8 cellular contexts compared by ENCODE assay signal in genomic region chr3:30649572-30650310, GRCh38. TPM values are rescaled to one million over a fixed set of nuclear protein-coding genes. Genes with fewer than 3 reads are reported as not detected.
DNase-seq lines count a peak whose midpoint lies in the region; ATAC-seq and FAIRE-seq lines count a peak whose summit lies in the region.

No MANE protein-coding gene starts in this region.

- no peaks in the 10 kb centered on the region for H3K27me3 ChIP-seq in ACC112 (ENCODE audit: insufficient read depth, low read length)

- peak overlapping the region; percentile 46 for H3K27ac ChIP-seq in ACC112 (ENCODE audit: low read depth, low read length)

- peak; percentile 52 for DNase-seq in amniotic stem cell (lab: John Stamatoyannopoulos, UW)
- DNase-seq in pons (ENCODE audit: low spot score), result peak; percentile 82
- DNase-seq in stimulated activated CD4-positive, alpha-beta T cell treated with anti-CD3 and anti-CD28 coated beads, Interleukin-15, amount 100 ng/mL, for 24 hours, result no peak
- no peak for DNase-seq in frontal cortex (ENCODE audit: low spot score in 2 of 2)

- H2AFZ ChIP-seq in ACC112 (ENCODE audit: low read length, unreplicated experiment), result no peak overlapping the region

- no peak overlapping the region for H3K4me3 ChIP-seq in ACC112 (ENCODE audit: low read depth, low read length)

- peaks cover 36% of the 10 kb centered on the region for H3K4me1 ChIP-seq in ACC112 (ENCODE audit: control insufficient read depth, insufficient read depth, low read length, unreplicated experiment)

- peak; percentile 44 for ATAC-seq in GM19043 (IDR thresholded peaks at IDR 0.05; ENCODE audit: low read depth, unreplicated experiment)
- peak; percentile 65 for ATAC-seq in HG03442 (IDR thresholded peaks at IDR 0.05; ENCODE audit: unreplicated experiment)
- ATAC-seq in esophagus mucosa, result no peak

- peaks cover 80% of the 10 kb centered on the region for H3K79me2 ChIP-seq in ACC112 (ENCODE audit: control insufficient read depth, insufficient read depth, low read length, unreplicated experiment)

- peaks cover 79% of the 10 kb centered on the region for H3K36me3 ChIP-seq in ACC112 (ENCODE audit: insufficient read depth, low read length)

- no peak for FAIRE-seq in frontal cortex (lab: Jason Lieb, UNC)

RNA-seq across cellular contexts. Expression of gene TGFBR2, which starts 43.3 kb away (rescaled TPM):
- 4.5 TPM for total RNA-seq in frontal cortex
- total RNA-seq in esophagus mucosa, result 14.6 TPM

Comparison
In these comparisons a context has a peak if more than half of its experiments do, and no peak if none do; other contexts are left out.
1. DNase-seq: peak in amniotic stem cell (single experiment) and pons (single experiment); none in stimulated activated CD4-positive, alpha-beta T cell treated with anti-CD3 and anti-CD28 coated beads, Interleukin-15, amount 100 ng/mL, for 24 hours (single experiment) and frontal cortex (0 of 2).